24 cellular contexts compared by ENCODE assay signal in genomic region chr21:41506005-41506404, GRCh38. TPM values are rescaled to one million over a fixed set of nuclear protein-coding genes. Genes with fewer than 3 reads are reported as not detected.
DNase-seq lines count a peak whose midpoint lies in the region; ATAC-seq and TF ChIP-seq lines count a peak whose summit lies in the region.
"Had no signal": no experiment of that assay in that cellular context is flagged by ENCODE, and none has a peak within 500 bp of the region (broad histone marks: within the 10 kb centered on the region; RNA-seq: fewer than 3 reads in every experiment).

No MANE protein-coding gene starts in this region.

- H3K36me3 ChIP-seq in HUES6 (ENCODE audit: control insufficient read depth, insufficient read depth, low read length) (no peaks in the 10 kb centered on the region), duodenal mucosa (ENCODE audit: control insufficient read depth in 1 of 2, insufficient read depth in 2 of 2, low read length in 2 of 2) (peaks cover 0 to 4% of the 10 kb centered on the region in 2 donors), lung (ENCODE audit: control insufficient read depth in 2 of 2, insufficient read depth in 2 of 2, low read length in 2 of 2) (no peaks in the 10 kb centered on the region), stomach (no peaks in the 10 kb centered on the region)
- H3K36me3 ChIP-seq: esophagus muscularis mucosa, gastroesophageal sphincter, SJCRH30 had no signal

- H3K9ac ChIP-seq in HUES6 (ENCODE audit: low read length) = no peak overlapping the region
- H3K9ac ChIP-seq in duodenal mucosa (ENCODE audit: low read depth in 1 of 2, low read length in 2 of 2) = peak overlapping the region; percentile 89 to 94
- H3K9ac ChIP-seq: parathyroid adenoma had no signal

- intact Hi-C loops in stomach (cut with DNase I; ENCODE audit: low total_unique reads) = no loop called here

- DNase-seq in lung (ENCODE audit: low spot score) (no peak), stomach (no peak), foreskin fibroblast (no peak), dermis blood vessel endothelial cell (no peak), NCI-H1436 treated with DMSO at 0.1 percent for 48 hours (lab: John Stamatoyannopoulos, UW) (no peak)
- DNase-seq: activated CD4-positive, alpha-beta T cell treated with anti-CD3 and anti-CD28 coated beads for 4 hours; cerebellar nuclear complex; effector CD8-positive, alpha-beta T cell; NCI-H1105; NCI-H2029 treated with DMSO at 0.1 percent for 48 hours; NCI-H446; SJCRH30; T-helper 1 cell; testis had no signal

- WGBS in lung, 2 donors = 47 to 56% methylated on average over 4 of the region's 4 CpGs
- WGBS in stomach, 5 donors = 18 to 62% (median 37%) methylated on average over 4 of the region's 4 CpGs

- H3K27ac ChIP-seq in HUES6 (ENCODE audit: low read depth, low read length) (no peak overlapping the region), duodenal mucosa (ENCODE audit: low read depth, low read length) (peak overlapping the region; percentile 91), lung (ENCODE audit: low read depth in 1 of 2, low read length in 1 of 2) (peak overlapping the region in 1 of 2 donors; percentile 93), stomach (peak overlapping the region; percentile 88 to 97 (median 93))
- H3K27ac ChIP-seq: esophagus muscularis mucosa, gastroesophageal sphincter, parathyroid adenoma, SJCRH30, testis had no signal

- H3K4me1 ChIP-seq in HUES6 (ENCODE audit: control insufficient read depth, insufficient read depth, low read length) (peaks cover 16% of the 10 kb centered on the region), duodenal mucosa (ENCODE audit: control insufficient read depth in 1 of 2, insufficient read depth in 2 of 2, low read length in 2 of 2) (peaks cover 38 to 40% of the 10 kb centered on the region in 2 donors), lung (ENCODE audit: control insufficient read depth in 2 of 2, insufficient read depth in 2 of 2, low read length in 2 of 2) (peaks cover 0 to 2% of the 10 kb centered on the region in 2 donors), stomach (peaks cover 8 to 68% (median 47%) of the 10 kb centered on the region in 4 donors)
- H3K4me1 ChIP-seq: parathyroid adenoma, SJCRH30, testis had no signal

- no peak for TF ChIP-seq POLR2A in stomach (IDR thresholded peaks at IDR 0.05)

- TF ChIP-seq CTCF in lung (IDR thresholded peaks at IDR 0.05; ENCODE audit: control extremely low read depth, extremely low read depth) (no peak), stomach (IDR thresholded peaks at IDR 0.05) (no peak), foreskin fibroblast (IDR thresholded peaks at IDR 0.05; ENCODE audit: low read depth, low read length) (no peak)

- TF ChIP-seq EP300 in stomach (IDR thresholded peaks at IDR 0.05) = no peak

- ATAC-seq in lung (ENCODE audit: insufficient read depth, low FRiP score) (no peak), GM19397 (IDR thresholded peaks at IDR 0.05; ENCODE audit: unreplicated experiment) (no peak)
- ATAC-seq: activated naive CD4-positive, alpha-beta T cell treated with anti-CD3 and anti-CD28 coated beads, Interleukin-2, amount 50 U/mL, for 72 hours; activated T-helper 17 cell treated with anti-CD3 and anti-CD28 coated beads, Interleukin-2, amount 50 U/mL, for 72 hours; gastroesophageal sphincter; natural killer cell treated with Interleukin-12 subunit alpha and Interleukin-12 subunit beta and Interleukin-15 and Interleukin-18, amount 100 ng/mL, for 72 hours had no signal

- H3K9me3 ChIP-seq in HUES6 (ENCODE audit: control insufficient read depth, insufficient read depth, low read depth, low read length) = no peaks in the 10 kb centered on the region
- no peaks in the 10 kb centered on the region for H3K9me3 ChIP-seq in duodenal mucosa (ENCODE audit: control insufficient read depth in 1 of 2, low read length in 2 of 2)
- H3K9me3 ChIP-seq in lung (ENCODE audit: control insufficient read depth in 2 of 2, insufficient read depth in 1 of 2, low read length in 1 of 2) = peaks cover 0 to 2% of the 10 kb centered on the region in 2 donors
- H3K9me3 ChIP-seq in stomach = no peaks in the 10 kb centered on the region
- H3K9me3 ChIP-seq: esophagus muscularis mucosa, gastroesophageal sphincter, SJCRH30, testis had no signal

- H3K27me3 ChIP-seq in HUES6 (ENCODE audit: control insufficient read depth, insufficient read depth, low read length) = peaks cover 59% of the 10 kb centered on the region
- H3K27me3 ChIP-seq in duodenal mucosa (ENCODE audit: control insufficient read depth in 1 of 2, insufficient read depth in 2 of 2, low read length in 2 of 2) = no peaks in the 10 kb centered on the region
- peaks cover 6% of the 10 kb centered on the region for H3K27me3 ChIP-seq in lung (ENCODE audit: control insufficient read depth, insufficient read depth)
- peaks cover 3 to 67% (median 28%) of the 10 kb centered on the region in 3 donors for H3K27me3 ChIP-seq in stomach
- H3K27me3 ChIP-seq: SJCRH30, testis had no signal

- H3K4me3 ChIP-seq in HUES6 (ENCODE audit: low read depth, low read length) (peak overlapping the region; percentile 85), duodenal mucosa (ENCODE audit: low read depth in 1 of 2, low read length in 2 of 2) (peak overlapping the region; percentile 83 to 84), lung (peak overlapping the region; percentile 67), stomach (peak overlapping the region; percentile 49 to 62 (median 58)), foreskin fibroblast (ENCODE audit: low read depth in 1 of 2, low read length in 2 of 2) (no peak overlapping the region)
- H3K4me3 ChIP-seq: esophagus muscularis mucosa, gastroesophageal sphincter, SJCRH30 had no signal

RNA-seq across cellular contexts. Expression of gene TMPRSS2, which starts 2.0 kb away (rescaled TPM):
- total RNA-seq in lung (100 to 1,000 TPM in 1 of 2 donors, 10 to 100 TPM in 1; 94.5 to 130 TPM), stomach (100 to 1,000 TPM; 102 to 554 (median 195) TPM), dermis blood vessel endothelial cell (not detected in 2 replicates)
- polyA plus RNA-seq in lung (10 to 100 TPM; 46.2 to 50.0 TPM), stomach (100 to 1,000 TPM in 1 of 3 donors, 10 to 100 TPM in 2; 58.2 to 106 (median 59.2) TPM)
- total RNA-seq: activated naive CD4-positive, alpha-beta T cell treated with anti-CD3 and anti-CD28 coated beads, Interleukin-2, amount 50 U/mL, for 72 hours; activated T-helper 17 cell treated with anti-CD3 and anti-CD28 coated beads, Interleukin-2, amount 50 U/mL, for 72 hours; LHCN-M2; natural killer cell treated with Interleukin-12 subunit alpha and Interleukin-12 subunit beta and Interleukin-15 and Interleukin-18, amount 100 ng/mL, for 72 hours; SJCRH30 had no signal

Comparison
In these comparisons a context has a peak if more than half of its experiments do, and no peak if none do; other contexts are left out.
1. H3K4me3 ChIP-seq: peak in HUES6 (single experiment), duodenal mucosa (2 of 2), lung (single experiment) and stomach (4 of 4); none in foreskin fibroblast (0 of 2).
2. RNA of gene TMPRSS2, which starts 2.0 kb away (total RNA-seq): 102 to 554 TPM in stomach and 94.5 to 130 TPM in lung; not detected in dermis blood vessel endothelial cell; every median in the first group is over 10 times any median in the second.